In genomic region chr5:115601709-115602584, GRCh38 we compare ENCODE assay signal across 7 cellular contexts. TPM values are rescaled to one million over a fixed set of nuclear protein-coding genes. Genes with fewer than 3 reads are reported as not detected.
A peak's percentile ranks its signal among the peaks of the same experiment; 100 is the strongest.
DNase-seq lines count a peak whose midpoint lies in the region; ATAC-seq and TF ChIP-seq lines count a peak whose summit lies in the region.

Gene TICAM2, minus strand, starts transcription at chr5:115602479. Its CDS starts 21,223 bp downstream, at chr5:115581256.

- TF ChIP-seq CTCF in esophagus squamous epithelium (IDR thresholded peaks at IDR 0.05): peak in 2 of 6 experiments; percentile 2 to 12

- H3K27me3 Mint-ChIP-seq in naive B cell: no peaks in the 10 kb centered on the region
- H3K27me3 Mint-ChIP-seq in stimulated activated naive CD8-positive, alpha-beta T cell treated with anti-CD3 and anti-CD28 coated beads, Interleukin-15, Interleukin-2, amounts not matched to agents 100 ng/mL and 50 ng/mL, for 24 hours: no peaks in the 10 kb centered on the region

- no peaks in the 10 kb centered on the region for H3K9me3 Mint-ChIP-seq in naive B cell
- H3K9me3 Mint-ChIP-seq in stimulated activated naive CD8-positive, alpha-beta T cell treated with anti-CD3 and anti-CD28 coated beads, Interleukin-15, Interleukin-2, amounts not matched to agents 100 ng/mL and 50 ng/mL, for 24 hours: no peaks in the 10 kb centered on the region

- peak within 1 kb of the TSS; percentile 87 to 95 (median 90) for H3K27ac ChIP-seq in esophagus squamous epithelium

- ATAC-seq in GM18505 (IDR thresholded peaks at IDR 0.05; ENCODE audit: unreplicated experiment) (peak; percentile 72), HG02588 (IDR thresholded peaks at IDR 0.05; ENCODE audit: unreplicated experiment) (peak; percentile 75), naive B cell (ENCODE audit: low read depth in 2 of 2) (peak; percentile 83 to 87)

- intact Hi-C loops in esophagus squamous epithelium (cut with DNase I): no loop called here

- no peaks in the 10 kb centered on the region for H3K9me3 ChIP-seq in esophagus squamous epithelium

- peaks cover 6 to 39% (median 12%) of the 10 kb centered on the region in 3 donors for H3K4me1 ChIP-seq in esophagus squamous epithelium

- H3K27ac Mint-ChIP-seq in naive B cell: peak within 1 kb of the TSS; percentile 90 to 99 (median 96)
- H3K27ac Mint-ChIP-seq in stimulated activated naive CD8-positive, alpha-beta T cell treated with anti-CD3 and anti-CD28 coated beads, Interleukin-15, Interleukin-2, amounts not matched to agents 100 ng/mL and 50 ng/mL, for 24 hours: peak within 1 kb of the TSS; percentile 75

- peaks cover 24 to 48% (median 45%) of the 10 kb centered on the region in 3 donors for H3K4me1 Mint-ChIP-seq in naive B cell
- peaks cover 40% of the 10 kb centered on the region for H3K4me1 Mint-ChIP-seq in stimulated activated naive CD8-positive, alpha-beta T cell treated with anti-CD3 and anti-CD28 coated beads, Interleukin-15, Interleukin-2, amounts not matched to agents 100 ng/mL and 50 ng/mL, for 24 hours (ENCODE audit: low read depth)

- DNase-seq in NCI-H226 (peak; percentile 26), esophagus squamous epithelium (lab: John Stamatoyannopoulos, UW) (peak; percentile 15), naive B cell (peak; percentile 74)
- peak; percentile 67 for DNase-seq in activated T-cell treated with anti-CD3 and anti-CD28 coated beads, Interleukin-2, amount 50 U/mL, for 1 hour

- WGBS in esophagus squamous epithelium, 2 donors: 0 to 2% methylated on average over 5 to 12 of the region's 71 CpGs

- no peaks in the 10 kb centered on the region for H3K27me3 ChIP-seq in esophagus squamous epithelium

- H3K36me3 ChIP-seq in esophagus squamous epithelium: no peaks in the 10 kb centered on the region

- H3K4me3 Mint-ChIP-seq in naive B cell: peak within 1 kb of the TSS; percentile 86 to 95 (median 92)
- H3K4me3 Mint-ChIP-seq in stimulated activated naive CD8-positive, alpha-beta T cell treated with anti-CD3 and anti-CD28 coated beads, Interleukin-15, Interleukin-2, amounts not matched to agents 100 ng/mL and 50 ng/mL, for 24 hours: peak within 1 kb of the TSS; percentile 69

- H3K4me3 ChIP-seq in esophagus squamous epithelium: peak within 1 kb of the TSS; percentile 64 to 92 (median 78)

- no peaks in the 10 kb centered on the region for H3K36me3 Mint-ChIP-seq in naive B cell
- H3K36me3 Mint-ChIP-seq in stimulated activated naive CD8-positive, alpha-beta T cell treated with anti-CD3 and anti-CD28 coated beads, Interleukin-15, Interleukin-2, amounts not matched to agents 100 ng/mL and 50 ng/mL, for 24 hours (ENCODE audit: low read depth): peaks cover 30% of the 10 kb centered on the region

- peak; percentile 76 for TF ChIP-seq POLR2A in GM18505 (IDR thresholded peaks at IDR 0.05; ENCODE audit: borderline replicate concordance, extremely low read depth, insufficient read depth, insufficient read length)
- peak in 1 of 4 donors; percentile 35 for TF ChIP-seq POLR2A in esophagus squamous epithelium (IDR thresholded peaks at IDR 0.05)

RNA-seq across cellular contexts. Expression of gene TICAM2, which starts in this region (rescaled TPM):
- total RNA-seq in esophagus squamous epithelium: 1 to 10 TPM in 1 of 4 donors, under 1 TPM in 2, not detected in 1; 0.68 to 2.7 (median 0.95) TPM
- 1 to 10 TPM in 3 of 6 donors, under 1 TPM in 2, not detected in 1; 0.89 to 2.3 (median 1.3) TPM for polyA plus RNA-seq in naive B cell (ENCODE audit: low read depth in 6 of 6)

Comparison
In these comparisons a context has a peak if more than half of its experiments do, and no peak if none do; other contexts are left out.
1. Peak in every context shown above with its lines: DNase-seq, ATAC-seq, H3K4me3 ChIP-seq and H3K27ac ChIP-seq.
2. DNase-seq: peak in every context shown above with its lines; median percentile 74 in naive B cell; 67 in activated T-cell treated with anti-CD3 and anti-CD28 coated beads, Interleukin-2, amount 50 U/mL, for 1 hour; 26 in NCI-H226; 15 in esophagus squamous epithelium.